8 cellular contexts compared by ENCODE assay signal in genomic region chr19:19668230-19669012, GRCh38. TPM values are rescaled to one million over a fixed set of nuclear protein-coding genes. Genes with fewer than 3 reads are reported as not detected.
A peak's percentile ranks its signal among the peaks of the same experiment; 100 is the strongest.
DNase-seq lines count a peak whose midpoint lies in the region; ATAC-seq, FAIRE-seq and TF ChIP-seq lines count a peak whose summit lies in the region.

Gene ZNF101 (plus strand): TSS chr19:19668839. CDS start chr19:19668964, 125 bp downstream.

- peak; percentile 55 for ATAC-seq in HG02840 (IDR thresholded peaks at IDR 0.05; ENCODE audit: low FRiP score, unreplicated experiment)

- H3K4me3 ChIP-seq in cardiac muscle cell (peak within 1 kb of the TSS; percentile 95), parathyroid adenoma (ENCODE audit: low read depth, low read length) (peak within 1 kb of the TSS; percentile 87), tibial nerve (peak within 1 kb of the TSS; percentile 56 to 94 (median 82))

- TF ChIP-seq POLR2A in GM12892 (IDR thresholded peaks at IDR 0.05; ENCODE audit: low read depth, low read length) = peak; percentile 80
- TF ChIP-seq POLR2A in tibial nerve (IDR thresholded peaks at IDR 0.05) = peak; percentile 26 to 57

- no peaks in the 10 kb centered on the region for H3K36me3 ChIP-seq in cardiac muscle cell
- no peaks in the 10 kb centered on the region for H3K36me3 ChIP-seq in parathyroid adenoma (ENCODE audit: control insufficient read depth, insufficient read depth, low read length)
- peaks cover 0 to 14% (median 0%) of the 10 kb centered on the region in 3 donors for H3K36me3 ChIP-seq in tibial nerve

- peak within 1 kb of the TSS; percentile 94 for H3K4me2 ChIP-seq in parathyroid adenoma (ENCODE audit: low read length)

- H3K9me3 ChIP-seq in cardiac muscle cell (ENCODE audit: low read depth) (no peaks in the 10 kb centered on the region), parathyroid adenoma (ENCODE audit: control insufficient read depth, low read length) (no peaks in the 10 kb centered on the region), tibial nerve (no peaks in the 10 kb centered on the region)

- H3K4me1 ChIP-seq in cardiac muscle cell (ENCODE audit: low read depth) = no peaks in the 10 kb centered on the region
- no peaks in the 10 kb centered on the region for H3K4me1 ChIP-seq in parathyroid adenoma
- peaks cover 0 to 12% (median 10%) of the 10 kb centered on the region in 4 donors for H3K4me1 ChIP-seq in tibial nerve

- H3K27me3 ChIP-seq in cardiac muscle cell = no peaks in the 10 kb centered on the region
- no peaks in the 10 kb centered on the region for H3K27me3 ChIP-seq in parathyroid adenoma (ENCODE audit: control insufficient read depth, insufficient read depth, low read length)
- H3K27me3 ChIP-seq in tibial nerve = no peaks in the 10 kb centered on the region

- no peaks in the 10 kb centered on the region for H3K79me2 ChIP-seq in parathyroid adenoma

- 2 to 4% methylated on average over 26 to 27 of the region's 36 CpGs for WGBS in tibial nerve, 2 donors

- no peak for TF ChIP-seq CTCF in cardiac muscle cell (IDR thresholded peaks at IDR 0.05; ENCODE audit: low read depth, low read length)
- TF ChIP-seq CTCF in parathyroid adenoma (IDR thresholded peaks at IDR 0.05) = no peak
- TF ChIP-seq CTCF in tibial nerve (IDR thresholded peaks at IDR 0.05) = peak in 1 of 5 experiments; percentile 17

- peak; percentile 43 to 82 for TF ChIP-seq EP300 in tibial nerve (IDR thresholded peaks at IDR 0.05)

- H3K9ac ChIP-seq in parathyroid adenoma = peak within 1 kb of the TSS; percentile 38

- peak within 1 kb of the TSS; percentile 95 for H2AFZ ChIP-seq in parathyroid adenoma

- peak; percentile 90 for FAIRE-seq in GM12892 (lab: Jason Lieb, UNC)

- H3K27ac ChIP-seq in cardiac muscle cell = peak within 1 kb of the TSS; percentile 81
- H3K27ac ChIP-seq in parathyroid adenoma = peak within 1 kb of the TSS; percentile 65
- peak within 1 kb of the TSS in 3 of 4 donors; percentile 82 to 87 (median 87) for H3K27ac ChIP-seq in tibial nerve

- DNase-seq in GM12892 (ENCODE audit: insufficient read length) = peak; percentile 87
- DNase-seq in NCI-H1436 (lab: John Stamatoyannopoulos, UW) = peak; percentile 95
- peak; percentile 97 for DNase-seq in SW480 (ENCODE audit: low spot score)
- peak; percentile 96 for DNase-seq in activated naive CD8-positive, alpha-beta T cell treated with anti-CD3 and anti-CD28 coated beads, Interleukin-2, amount 50 U/mL, for 16 hours (ENCODE audit: low read depth, low spot score)
- DNase-seq in cardiac muscle cell (ENCODE audit: low read depth in 1 of 2, low spot score in 1 of 2) = peak; percentile 89 to 96
- peak; percentile 82 to 88 for DNase-seq in tibial nerve (ENCODE audit: low spot score in 2 of 2)

RNA-seq across cellular contexts. Expression of gene ZNF101, which starts in this region (rescaled TPM):
- 13.4 TPM for polyA plus RNA-seq in GM12892 (2012; ENCODE audit: missing spikeins)
- total RNA-seq in cardiac muscle cell = 5.7 and 6.0 TPM in 2 replicates
- 4.9 and 5.9 TPM in 2 replicates for polyA plus RNA-seq in cardiac muscle cell
- 10 to 100 TPM in 2 of 4 donors, 1 to 10 TPM in 2; 4.0 to 12.0 (median 10.5) TPM for total RNA-seq in tibial nerve

Comparison
In these comparisons a context has a peak if more than half of its experiments do, and no peak if none do; other contexts are left out.
1. Peak in every context shown above with its lines: DNase-seq, ATAC-seq, H3K4me3 ChIP-seq and H3K27ac ChIP-seq.